Comparison of ENCODE assay signal across 6 cellular contexts in genomic region chr4:189989941-189990340, GRCh38. TPM values are rescaled to one million over a fixed set of nuclear protein-coding genes. Genes with fewer than 3 reads are reported as not detected.
"Had no signal": no experiment of that assay in that cellular context is flagged by ENCODE, and none has a peak within 500 bp of the region (broad histone marks: within the 10 kb centered on the region; RNA-seq: fewer than 3 reads in every experiment).

No MANE protein-coding gene starts in this region.

RNA-seq across cellular contexts. Expression of gene FRG2, which starts 37.1 kb away (rescaled TPM):
- total RNA-seq: GM23248, GM23338, H1, H7, H9, HFFc6 had no signal
- polyA plus RNA-seq: GM23338, H1 had no signal
